ENCODE assay signal across 1 cellular context in genomic region chr20:31682927-31683326, GRCh38.
TF ChIP-seq lines count a peak whose summit lies in the region.

No MANE protein-coding gene starts in this region.

TF ChIP-seq in GM23338, 12 proteins besides CTCF, POLR2A, EP300 and RAD21:
- no peak for TF ChIP-seq NANOG (IDR thresholded peaks at IDR 0.05; ENCODE audit: borderline replicate concordance)
TF ChIP-seq in GM23338: peak in this region for 0.
